In the genomic region with DNA sequence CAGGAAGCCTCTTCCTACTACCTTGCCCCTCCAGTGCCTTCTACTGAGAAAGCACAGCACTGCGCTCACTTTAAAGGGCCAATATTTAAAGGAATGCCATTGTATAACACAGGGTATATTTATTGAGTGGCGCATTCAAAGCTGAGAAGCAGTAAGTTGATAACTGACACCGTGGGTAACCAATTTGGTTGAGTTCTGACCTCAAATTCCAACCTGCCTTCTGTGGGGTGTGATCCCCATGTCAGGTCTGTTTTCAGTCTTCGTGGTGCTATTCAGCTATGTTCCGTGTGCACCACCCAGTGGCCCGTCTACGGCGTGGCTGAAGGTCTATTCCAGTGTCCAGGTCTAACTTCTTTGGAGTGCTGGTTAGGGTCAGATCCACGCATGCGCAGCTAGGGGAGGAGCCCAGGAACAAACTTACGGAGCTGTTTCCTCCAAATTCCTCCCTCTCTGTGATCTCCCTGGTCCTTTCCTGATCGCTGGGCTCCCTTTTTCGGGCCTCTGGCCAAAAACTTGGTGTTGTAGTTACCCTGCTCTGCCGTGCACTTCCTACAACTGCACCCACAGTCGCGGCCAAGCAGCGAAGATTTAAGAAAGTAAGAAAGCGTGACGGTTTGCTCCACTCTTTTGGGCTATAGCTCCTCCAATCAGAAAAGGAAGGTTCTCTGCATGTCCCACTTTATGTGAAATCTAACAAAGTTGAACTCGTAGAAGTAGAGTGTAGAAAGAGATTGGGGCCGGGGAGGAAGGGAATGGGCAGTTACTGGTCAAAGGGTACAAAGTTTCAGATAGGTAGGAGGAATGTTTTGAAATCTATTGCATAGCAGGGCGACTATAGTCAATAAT, we compare ENCODE assay signal across 1 cellular context.
TF ChIP-seq lines count a peak whose summit lies in the region.

No MANE protein-coding gene starts in this region.

TF ChIP-seq in GM23338, 12 proteins besides CTCF, POLR2A, EP300 and RAD21 (continued from another document):
- TF ChIP-seq ZNF462 (CRISPR knock-in tag; IDR thresholded peaks at IDR 0.05): no peak
